Comparison of ENCODE assay signal across 27 cellular contexts in genomic region chr13:32233062-32233461, GRCh38.
"Had no signal": no experiment of that assay in that cellular context is flagged by ENCODE, and none has a peak within 500 bp of the region (broad histone marks: within the 10 kb centered on the region; RNA-seq: fewer than 3 reads in every experiment).

No MANE protein-coding gene starts in this region.

- H3K4me2 ChIP-seq: hepatocyte had no signal

- H3K27me3 ChIP-seq: hepatocyte, neutrophil, ovary, tibial nerve had no signal

- H3K27ac Mint-ChIP-seq: activated CD4-positive, alpha-beta T cell treated with anti-CD3 and anti-CD28 coated beads for 36 hours; activated naive CD4-positive, alpha-beta T cell treated with anti-CD3 and anti-CD28 coated beads, Interleukin-2, amount 10 ng/mL, durations not matched to agents 7 days and 5 days; mesothelial cell of epicardium; stimulated activated naive CD8-positive, alpha-beta T cell treated with anti-CD3 and anti-CD28 coated beads, Interleukin-15, Interleukin-2, amounts not matched to agents 100 ng/mL and 50 ng/mL, for 24 hours; WTC11 had no signal

- ATAC-seq: activated CD4-positive, alpha-beta T cell treated with anti-CD3 and anti-CD28 coated beads for 36 hours; activated T-cell treated with anti-CD3 and anti-CD28 coated beads, Interleukin-2, amount 50 U/mL, for 4 hours; naive thymus-derived CD8-positive, alpha-beta T cell; psoas muscle; WTC11 had no signal

- DNase-seq: activated CD4-positive, alpha-beta T cell treated with anti-CD3 and anti-CD28 coated beads for 36 hours; activated CD4-positive, alpha-beta T cell treated with anti-CD3 and anti-CD28 coated beads, Interleukin-2, amount 50 U/mL, for 4 hours; activated CD8-positive, alpha-beta memory T cell treated with anti-CD3 and anti-CD28 coated beads for 24 hours; activated CD8-positive, alpha-beta memory T cell treated with anti-CD3 and anti-CD28 coated beads, Interleukin-2, amount 50 U/mL, for 4 hours; activated naive CD4-positive, alpha-beta T cell treated with anti-CD3 and anti-CD28 coated beads, Interleukin-2, amount 10 ng/mL, durations not matched to agents 7 days and 5 days; activated T-cell treated with anti-CD3 and anti-CD28 coated beads, Interleukin-2, amount 50 U/mL, for 4 hours; amygdala; cortex of kidney; endodermal cell; foreskin fibroblast; kidney glomerular epithelial cell; naive thymus-derived CD8-positive, alpha-beta T cell; ovary; psoas muscle; right cardiac atrium; stimulated activated CD4-positive, alpha-beta T cell treated with anti-CD3 and anti-CD28 coated beads, Interleukin-12 subunit alpha, Interleukin-12 subunit beta, amount 100 ng/mL, for 4 hours; substantia nigra; T-helper 1 cell; T-helper 9 cell had no signal

- H3K27ac ChIP-seq: epithelial cell of prostate, hepatocyte, neutrophil, ovary, psoas muscle, tibial nerve had no signal

- H3K27me3 Mint-ChIP-seq: activated CD4-positive, alpha-beta T cell treated with anti-CD3 and anti-CD28 coated beads for 36 hours; naive thymus-derived CD8-positive, alpha-beta T cell; stimulated activated naive CD8-positive, alpha-beta T cell treated with anti-CD3 and anti-CD28 coated beads, Interleukin-15, Interleukin-2, amounts not matched to agents 100 ng/mL and 50 ng/mL, for 24 hours had no signal

- H3K36me3 ChIP-seq: ovary had no signal

- H3K79me2 ChIP-seq: hepatocyte had no signal

- H3K4me3 Mint-ChIP-seq: activated CD4-positive, alpha-beta T cell treated with anti-CD3 and anti-CD28 coated beads for 36 hours; activated naive CD4-positive, alpha-beta T cell treated with anti-CD3 and anti-CD28 coated beads, Interleukin-2, amount 10 ng/mL, durations not matched to agents 7 days and 5 days; activated T-cell treated with anti-CD3 and anti-CD28 coated beads, Interleukin-2, amount 50 U/mL, for 4 hours; endodermal cell; mesothelial cell of epicardium; naive thymus-derived CD8-positive, alpha-beta T cell; stimulated activated naive CD8-positive, alpha-beta T cell treated with anti-CD3 and anti-CD28 coated beads, Interleukin-15, Interleukin-2, amounts not matched to agents 100 ng/mL and 50 ng/mL, for 24 hours; WTC11 had no signal

- H3K9me3 ChIP-seq: ovary, psoas muscle, tibial nerve had no signal

- H3K36me3 Mint-ChIP-seq: naive thymus-derived CD8-positive, alpha-beta T cell had no signal

- H3K4me1 ChIP-seq: psoas muscle, tibial nerve had no signal

- H3K4me3 ChIP-seq: hepatocyte, lung, ovary, psoas muscle, tibial nerve had no signal

- H3K4me1 Mint-ChIP-seq: endodermal cell had no signal

- H2AFZ ChIP-seq: hepatocyte had no signal

- H3K9me3 Mint-ChIP-seq: activated naive CD4-positive, alpha-beta T cell treated with anti-CD3 and anti-CD28 coated beads, Interleukin-2, amount 10 ng/mL, durations not matched to agents 7 days and 5 days; activated T-cell treated with anti-CD3 and anti-CD28 coated beads, Interleukin-2, amount 50 U/mL, for 4 hours; endodermal cell; mesothelial cell of epicardium; naive thymus-derived CD8-positive, alpha-beta T cell; stimulated activated naive CD8-positive, alpha-beta T cell treated with anti-CD3 and anti-CD28 coated beads, Interleukin-15, Interleukin-2, amounts not matched to agents 100 ng/mL and 50 ng/mL, for 24 hours had no signal
